33 cellular contexts compared by ENCODE assay signal in the genomic region with DNA sequence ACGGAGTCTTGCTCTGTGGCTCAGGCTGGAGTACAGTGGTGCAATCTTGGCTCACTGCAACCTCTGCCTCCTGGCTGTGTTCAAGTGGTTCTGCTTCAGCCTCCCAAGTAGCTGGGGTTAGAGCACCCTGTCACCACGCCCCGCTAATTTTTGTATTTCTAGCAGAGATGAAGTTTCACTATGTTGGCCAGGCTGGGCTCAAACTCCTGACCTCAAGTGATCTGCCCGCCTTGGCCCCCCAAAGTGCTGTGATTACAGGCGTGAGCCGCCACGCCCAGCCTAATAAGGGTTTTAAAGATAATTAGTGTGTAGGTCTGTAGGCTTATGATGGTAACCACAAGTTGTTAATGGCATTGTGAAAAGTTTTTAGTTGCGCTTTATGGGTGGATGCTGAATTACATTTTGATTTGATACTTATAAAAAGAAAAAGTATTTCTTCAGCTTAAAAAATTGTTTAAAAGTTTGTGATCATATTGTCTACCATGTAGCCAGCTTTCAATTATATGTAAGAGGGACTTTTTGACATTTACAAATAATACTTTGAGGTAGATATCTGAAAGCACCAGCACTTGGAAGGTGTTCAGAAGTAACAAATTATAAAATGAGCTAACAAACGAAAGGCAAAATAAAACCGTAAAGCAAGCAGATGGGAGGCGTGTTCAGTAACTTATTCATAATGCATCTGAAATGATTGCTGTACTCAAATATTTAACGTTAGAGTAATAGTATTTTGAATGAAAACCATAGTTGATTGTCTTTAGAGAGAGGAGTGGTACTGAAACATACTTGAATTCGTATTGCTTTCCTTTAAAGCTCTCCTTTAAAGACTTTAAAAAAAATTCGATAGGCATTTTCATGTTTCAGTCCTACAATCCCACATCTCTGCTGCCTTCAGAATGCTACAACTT. TPM values are rescaled to one million over a fixed set of nuclear protein-coding genes. Genes with fewer than 3 reads are reported as not detected.
A peak's percentile ranks its signal among the peaks of the same experiment; 100 is the strongest.
DNase-seq lines count a peak whose midpoint lies in the region; ATAC-seq, FAIRE-seq and TF ChIP-seq lines count a peak whose summit lies in the region.
"Had no signal": no experiment of that assay in that cellular context is flagged by ENCODE, and none has a peak within 500 bp of the region (broad histone marks: within the 10 kb centered on the region; RNA-seq: fewer than 3 reads in every experiment).

No MANE protein-coding gene starts in this region.

- BruUV-seq in GM12878 (replicated peaks; lab: Mats Ljungman, UMichigan), result no TSS peak

- H3K9ac ChIP-seq in GM12878 (ENCODE audit: control insufficient read depth, insufficient read depth, low read length) (no peak overlapping the region), mesenchymal stem cell (ENCODE audit: low read length) (no peak overlapping the region)
- H3K9ac ChIP-seq: neural progenitor cell, parathyroid adenoma had no signal

- CTCF ChIA-PET in A549 (lab: Yijun Ruan, JAX), result interaction anchor here (2.4 kb wide), 1 partner anchor 15 kb away, joined by 9 read pairs; no protein-coding TSS in a partner anchor
- CTCF ChIA-PET in GM12878 (lab: Yijun Ruan, JAX), result interaction anchor here (0.6 to 1.9 kb wide), 9 partner anchors 8 to 227 kb away, joined by 3 to 11 read pairs (median 4); no protein-coding TSS in a partner anchor

- H3K79me1 ChIP-seq in mesenchymal stem cell (replicated peaks; ENCODE audit: low read length, poor library complexity, severe bottlenecking), result peaks cover 3% of the 10 kb centered on the region

- no peak overlapping the region for H4K91ac ChIP-seq in mesenchymal stem cell (ENCODE audit: low read length)

- H2BK5ac ChIP-seq in mesenchymal stem cell (ENCODE audit: low read depth, low read length, poor library complexity, severe bottlenecking), result no peak overlapping the region

- POLR2A ChIA-PET in A549 (lab: Yijun Ruan, JAX) (interaction anchor here (0.9 kb wide), 1 partner anchor 8 kb away, joined by 4 read pairs; no protein-coding TSS in a partner anchor), GM12878 (lab: Charles Lee) (interaction anchor here (1.4 kb wide), 1 partner anchor 99 kb away, joined by 3 read pairs; the partner anchor contains the start of gene SLC35E3)

- H3K4me3 Mint-ChIP-seq in GM23338, result no peak overlapping the region
- H3K4me3 Mint-ChIP-seq in activated naive CD8-positive, alpha-beta T cell treated with anti-CD3 and anti-CD28 coated beads, Interleukin-2, amount 50 U/mL, for 24 hours, result no peak overlapping the region
- H3K4me3 Mint-ChIP-seq: activated B cell treated with CpG ODN at 0.5 μM for 24 hours; activated naive CD4-positive, alpha-beta T cell treated with anti-CD3 and anti-CD28 coated beads, Interleukin-2, amount 10 ng/mL, durations not matched to agents 7 days and 5 days; activated T-cell treated with anti-CD3 and anti-CD28 coated beads, Interleukin-2, amount 50 U/mL, for 24 hours; CD4-positive, alpha-beta T cell; immature natural killer cell; memory B cell; neural progenitor cell had no signal

- WGBS in A549 (ENCODE audit: missing lambda C conversion rate), result 92% methylated on average over 14 of the region's 14 CpGs
- 90% methylated on average over 14 of the region's 14 CpGs for WGBS in GM12878 (ENCODE audit: insufficient coverage, insufficient replicate concordance, low lambda C conversion rate, missing lambda C conversion rate)
- WGBS in mesenchymal stem cell, result 96% methylated on average over 13 of the region's 14 CpGs

- H3K9me2 ChIP-seq in GM23338 (ENCODE audit: insufficient read depth), result no peaks in the 10 kb centered on the region

- peaks cover 33% of the 10 kb centered on the region; the same call in 2 of the 3 replicates for H3K36me3 Mint-ChIP-seq in GM23338 (ENCODE audit: low read depth)
- H3K36me3 Mint-ChIP-seq in activated naive CD8-positive, alpha-beta T cell treated with anti-CD3 and anti-CD28 coated beads, Interleukin-2, amount 50 U/mL, for 24 hours (ENCODE audit: low read depth), result peaks cover 32% of the 10 kb centered on the region

- intact Hi-C loops in GM12878 (cut with micrococcal nuclease; ENCODE audit: unreplicated experiment), result loop anchor here (10.0 kb wide), 1 partner anchor 400 kb away; no protein-coding TSS in a partner anchor

- H3K4me1 ChIP-seq in A549, result no peaks in the 10 kb centered on the region; the same call in 2 of the 3 replicates
- H3K4me1 ChIP-seq in GM23338 (ENCODE audit: insufficient read depth), result no peaks in the 10 kb centered on the region
- no peaks in the 10 kb centered on the region for H3K4me1 ChIP-seq in GM12878 (ENCODE audit: control insufficient read depth, insufficient read depth, low read length)
- peaks cover 2% of the 10 kb centered on the region for H3K4me1 ChIP-seq in mesenchymal stem cell (ENCODE audit: control insufficient read depth, insufficient read depth, low read depth, low read length)
- H3K4me1 ChIP-seq: neural progenitor cell, parathyroid adenoma, testis had no signal

- TF ChIP-seq POLR2A in A549 (IDR thresholded peaks at IDR 0.05; ENCODE audit: low read length), result no peak
- TF ChIP-seq POLR2A in GM12878 (IDR thresholded peaks at IDR 0.05; ENCODE audit: low read depth, low read length), result no peak

- H3K18ac ChIP-seq in mesenchymal stem cell (ENCODE audit: low read depth in 1 of 2, low read length in 2 of 2), result no peak overlapping the region

- H3K27ac ChIP-seq in A549 (no peak overlapping the region), GM23338 (ENCODE audit: low read depth) (no peak overlapping the region), GM12878 (ENCODE audit: control insufficient read depth, insufficient read depth) (no peak overlapping the region), mesenchymal stem cell (ENCODE audit: low read length, poor library complexity, severe bottlenecking) (no peak overlapping the region)
- H3K27ac ChIP-seq: brain microvascular endothelial cell, HL-60, neural progenitor cell, parathyroid adenoma had no signal

- TF ChIP-seq CTCF in A549 (IDR thresholded peaks at IDR 0.05), result no peak
- no peak for TF ChIP-seq CTCF in GM23338 (conservative IDR thresholded peaks at IDR 0.05; ENCODE audit: low read depth in 2 of 2)
- TF ChIP-seq CTCF in GM12878 (IDR thresholded peaks at IDR 0.05 in 2 of 3, conservative IDR thresholded peaks at IDR 0.05 in 1 of 3; ENCODE audit: control insufficient read depth in 2 of 3, extremely low read depth in 1 of 3, insufficient read depth in 1 of 3, low read depth in 3 of 3, low read length in 3 of 3), result no peak

- no peak overlapping the region for H2AFZ ChIP-seq in GM23338
- no peak overlapping the region for H2AFZ ChIP-seq in GM12878 (ENCODE audit: control insufficient read depth, low read depth, low read length)
- no peak overlapping the region for H2AFZ ChIP-seq in mesenchymal stem cell (ENCODE audit: low read depth, low read length)
- H2AFZ ChIP-seq: neural progenitor cell, parathyroid adenoma had no signal

- peaks cover 25% of the 10 kb centered on the region for H3K36me3 ChIP-seq in GM23338 (ENCODE audit: insufficient read depth)
- peaks cover 4 to 19% of the 10 kb centered on the region in 2 experiments for H3K36me3 ChIP-seq in GM12878 (ENCODE audit: control insufficient read depth in 2 of 2, insufficient read depth in 2 of 2, low read length in 1 of 2)
- peaks cover 20 to 66% of the 10 kb centered on the region in 2 experiments for H3K36me3 ChIP-seq in mesenchymal stem cell (ENCODE audit: control insufficient read depth in 1 of 2, insufficient read depth in 2 of 2, low read depth in 1 of 2, low read length in 2 of 2)

- peak overlapping the region; percentile 19 for H4K8ac ChIP-seq in mesenchymal stem cell (ENCODE audit: low read length)

- DNase-seq in A549 (ENCODE audit: low read depth in 1 of 2, low spot score in 1 of 2) (no peak), GM23338 (ENCODE audit: low spot score) (no peak), GM12878 (ENCODE audit: low read depth, low spot score) (no peak), mesenchymal stem cell (no peak), SHP77 treated with DMSO at 0.1 percent for 48 hours (lab: John Stamatoyannopoulos, UW) (no peak), DMS153 (lab: John Stamatoyannopoulos, UW) (no peak), NCI-H2171 (lab: John Stamatoyannopoulos, UW) (no peak)
- DNase-seq in activated naive CD8-positive, alpha-beta T cell treated with anti-CD3 and anti-CD28 coated beads, Interleukin-2, amount 50 U/mL, for 24 hours, result no peak
- DNase-seq: activated B cell treated with CpG ODN at 0.5 μM for 24 hours; activated CD4-positive, alpha-beta T cell treated with anti-CD3 and anti-CD28 coated beads, Interleukin-2, amount 50 U/mL, for 1 hour; activated naive CD4-positive, alpha-beta T cell treated with anti-CD3 and anti-CD28 coated beads, Interleukin-2, amount 10 ng/mL, durations not matched to agents 7 days and 5 days; activated T-cell treated with anti-CD3 and anti-CD28 coated beads, Interleukin-2, amount 50 U/mL, for 24 hours; amygdala; brain microvascular endothelial cell; CD4-positive, alpha-beta T cell; immature natural killer cell; left cardiac atrium; NCI-H1436 treated with DMSO at 0.1 percent for 48 hours; NCI-H446 treated with DMSO at 0.1 percent for 48 hours; NCI-H82; SIG-M5; stimulated activated CD4-positive, alpha-beta T cell treated with anti-CD3 and anti-CD28 coated beads, Interleukin-1b, Interleukin-23, amount 100 ng/mL, for 48 hours; stimulated activated naive CD8-positive, alpha-beta T cell treated with anti-CD3 and anti-CD28 coated beads, Interleukin-15, Interleukin-2, amounts not matched to agents 100 U/mL and 50 U/mL, for 24 hours; testis had no signal

- H3K4ac ChIP-seq in mesenchymal stem cell (ENCODE audit: low read depth in 1 of 2, low read length in 2 of 2), result no peak overlapping the region

- H3K9me3 Mint-ChIP-seq in GM23338, result no peaks in the 10 kb centered on the region; the same call in 2 of the 3 replicates
- H3K9me3 Mint-ChIP-seq in activated naive CD8-positive, alpha-beta T cell treated with anti-CD3 and anti-CD28 coated beads, Interleukin-2, amount 50 U/mL, for 24 hours, result no peaks in the 10 kb centered on the region
- H3K9me3 Mint-ChIP-seq: activated B cell treated with CpG ODN at 0.5 μM for 24 hours; activated naive CD4-positive, alpha-beta T cell treated with anti-CD3 and anti-CD28 coated beads, Interleukin-2, amount 10 ng/mL, durations not matched to agents 7 days and 5 days; activated T-cell treated with anti-CD3 and anti-CD28 coated beads, Interleukin-2, amount 50 U/mL, for 24 hours; CD4-positive, alpha-beta T cell; immature natural killer cell; memory B cell; neural progenitor cell had no signal

- FAIRE-seq in A549 (lab: Jason Lieb, UNC), result no peak
- FAIRE-seq in GM12878 (lab: Jason Lieb, UNC), result no peak
- FAIRE-seq: D721Med, GM18507, H54, RCC 7860 had no signal

- TF ChIP-seq RAD21 in A549 (conservative IDR thresholded peaks at IDR 0.05 in 1 of 2, IDR thresholded peaks at IDR 0.05 in 1 of 2) (no peak), GM12878 (IDR thresholded peaks at IDR 0.05; ENCODE audit: insufficient read depth, low read depth, low read length) (no peak)

- SMC1A ChIA-PET in GM12878 (lab: Charles Lee; ENCODE audit: uncharacterized antibody, unreplicated experiment), result interaction anchor here (1.0 to 4.5 kb wide), 6 partner anchors 9 to 32 kb away, joined by 3 to 15 read pairs (median 4); no protein-coding TSS in a partner anchor

- RAD21 ChIA-PET in GM12878 (lab: Charles Lee; ENCODE audit: unreplicated experiment), result interaction anchor here (0.6 to 0.9 kb wide), 2 partner anchors 16 to 1489 kb away, joined by 3 to 4 read pairs; no protein-coding TSS in a partner anchor

- in situ Hi-C loops in GM12878 (cut with MboI), result no loop called here

- H3K4me2 ChIP-seq in A549 (no peak overlapping the region), GM23338 (no peak overlapping the region), GM12878 (ENCODE audit: control insufficient read depth, insufficient read depth) (no peak overlapping the region), mesenchymal stem cell (ENCODE audit: low read length, poor library complexity, severe bottlenecking) (no peak overlapping the region)
- H3K4me2 ChIP-seq: neural progenitor cell, smooth muscle cell had no signal

- H3K9me3 ChIP-seq in A549 (no peaks in the 10 kb centered on the region), GM12878 (replicated peaks; ENCODE audit: control insufficient read depth, insufficient read depth, low read length) (no peaks in the 10 kb centered on the region), mesenchymal stem cell (ENCODE audit: control insufficient read depth, low read length) (no peaks in the 10 kb centered on the region)
- H3K9me3 ChIP-seq: testis had no signal

- ATAC-seq in A549 (peak in 1 of 2 experiments; percentile 15; a peak in 1 of 6 replicates), GM23338 (peak; percentile 35), GM12878 (peak; percentile 20)
- no peak for ATAC-seq in activated naive CD8-positive, alpha-beta T cell treated with anti-CD3 and anti-CD28 coated beads, Interleukin-2, amount 50 U/mL, for 24 hours
- ATAC-seq: stimulated activated naive CD8-positive, alpha-beta T cell treated with anti-CD3 and anti-CD28 coated beads, Interleukin-15, Interleukin-2, amounts not matched to agents 100 U/mL and 50 U/mL, for 24 hours had no signal

- H3K4me1 Mint-ChIP-seq in GM23338, result no peaks in the 10 kb centered on the region
- no peaks in the 10 kb centered on the region for H3K4me1 Mint-ChIP-seq in activated naive CD8-positive, alpha-beta T cell treated with anti-CD3 and anti-CD28 coated beads, Interleukin-2, amount 50 U/mL, for 24 hours
- H3K4me1 Mint-ChIP-seq: activated B cell treated with CpG ODN at 0.5 μM for 24 hours, memory B cell, neural progenitor cell had no signal

- no peak overlapping the region for H3K14ac ChIP-seq in mesenchymal stem cell (ENCODE audit: low read length in 2 of 2)

- H3K27ac Mint-ChIP-seq in GM23338, result no peak overlapping the region
- no peak overlapping the region for H3K27ac Mint-ChIP-seq in activated naive CD8-positive, alpha-beta T cell treated with anti-CD3 and anti-CD28 coated beads, Interleukin-2, amount 50 U/mL, for 24 hours
- H3K27ac Mint-ChIP-seq: activated B cell treated with CpG ODN at 0.5 μM for 24 hours; activated T-cell treated with anti-CD3 and anti-CD28 coated beads, Interleukin-2, amount 50 U/mL, for 24 hours; memory B cell; neural progenitor cell had no signal

- 0 out of 2 replicates have a peak, but pooled peaks cover 2% of the 10 kb centered on the region for H4K20me1 ChIP-seq in GM23338 (replicated peaks; ENCODE audit: insufficient read depth)
- H4K20me1 ChIP-seq in GM12878 (ENCODE audit: control insufficient read depth, insufficient read depth), result no peaks in the 10 kb centered on the region

- no peaks in the 10 kb centered on the region for H3F3A ChIP-seq in GM23338 (replicated peaks; ENCODE audit: low read depth)

- H3K27me3 Mint-ChIP-seq in GM23338 (ENCODE audit: insufficient read depth, low read depth, poor library complexity), result no peaks in the 10 kb centered on the region
- H3K27me3 Mint-ChIP-seq in activated naive CD8-positive, alpha-beta T cell treated with anti-CD3 and anti-CD28 coated beads, Interleukin-2, amount 50 U/mL, for 24 hours, result no peaks in the 10 kb centered on the region
- H3K27me3 Mint-ChIP-seq: activated B cell treated with CpG ODN at 0.5 μM for 24 hours; activated naive CD4-positive, alpha-beta T cell treated with anti-CD3 and anti-CD28 coated beads, Interleukin-2, amount 10 ng/mL, durations not matched to agents 7 days and 5 days; activated T-cell treated with anti-CD3 and anti-CD28 coated beads, Interleukin-2, amount 50 U/mL, for 24 hours; CD4-positive, alpha-beta T cell; memory B cell had no signal

- H3K4me3 ChIP-seq in A549, result no peak overlapping the region
- H3K4me3 ChIP-seq in GM23338, result no peak overlapping the region
- no peak overlapping the region for H3K4me3 ChIP-seq in GM12878
- no peak overlapping the region for H3K4me3 ChIP-seq in mesenchymal stem cell (ENCODE audit: insufficient read depth in 1 of 2, low read depth in 1 of 2, low read length in 2 of 2)
- H3K4me3 ChIP-seq: neural progenitor cell, smooth muscle cell, testis had no signal

- no peak overlapping the region for H2BK12ac ChIP-seq in mesenchymal stem cell (ENCODE audit: low read length in 2 of 2)

- H2BK120ac ChIP-seq in mesenchymal stem cell (ENCODE audit: low read depth, low read length), result no peak overlapping the region

- no peak for TF ChIP-seq EP300 in A549 (IDR thresholded peaks at IDR 0.05)
- TF ChIP-seq EP300 in GM12878 (IDR thresholded peaks at IDR 0.05; ENCODE audit: borderline replicate concordance in 1 of 2, control insufficient read depth in 1 of 2, low read depth in 2 of 2, low read length in 2 of 2), result no peak

- H2AK5ac ChIP-seq in mesenchymal stem cell (ENCODE audit: low read length, severe bottlenecking), result no peak overlapping the region

- H3K23ac ChIP-seq in mesenchymal stem cell (ENCODE audit: low read length in 2 of 2), result no peak overlapping the region

- H3K27me3 ChIP-seq in GM23338 (ENCODE audit: insufficient read depth) (no peaks in the 10 kb centered on the region), GM12878 (replicated peaks in 1 of 2; ENCODE audit: control insufficient read depth in 2 of 2, insufficient read depth in 2 of 2, low read length in 1 of 2) (no peaks in the 10 kb centered on the region), mesenchymal stem cell (ENCODE audit: control insufficient read depth in 1 of 2, insufficient read depth in 1 of 2, low read length in 2 of 2) (no peaks in the 10 kb centered on the region)
- H3K27me3 ChIP-seq: brain microvascular endothelial cell, neural progenitor cell, testis had no signal

- H3K79me2 ChIP-seq in GM23338 (replicated peaks; ENCODE audit: insufficient read depth), result no peaks in the 10 kb centered on the region
- no peaks in the 10 kb centered on the region for H3K79me2 ChIP-seq in GM12878 (ENCODE audit: control insufficient read depth, insufficient read depth, low read length)
- H3K79me2 ChIP-seq: parathyroid adenoma had no signal

- no peak overlapping the region for H2BK15ac ChIP-seq in mesenchymal stem cell (ENCODE audit: low read depth, poor library complexity, severe bottlenecking)

RNA-seq across cellular contexts. Expression of gene MDM2, which starts 37.1 kb away (rescaled TPM):
- polyA plus RNA-seq in A549 (2011; rRNA removed) (96.4 and 108 TPM in 2 replicates), A549 (2017; fragmentation: RNase III; extraction: RNeasy Plus Mini Kit Qiagen cat#74134 plus additional on column Dnase treatment) (40.3 to 48.6 TPM (median 48.2 TPM) in 3 replicates), GM23338 (2016; fragmentation: Nextera tagmentation; extraction: Ambion mirVana) (136 and 160 TPM in 2 replicates), GM12878 (2011; rRNA removed) (82.0 and 136 TPM in 2 replicates), GM12878 (2014; fragmentation: Illumina TruSeq; extraction: Trizol) (75.8 and 104 TPM in 2 replicates), GM12878 (2014; fragmentation: Nextera tagmentation; extraction: Ambion mirVana) (10 to 100 TPM; 48.2 to 65.8 TPM), GM12878 (2014; rRNA removed) (56.8 and 77.8 TPM in 2 replicates), GM12878 (2016; fragmentation: Nextera tagmentation; extraction: Ambion mirVana) (100 to 1,000 TPM; 145 to 171 TPM)
- 7.8 and 10.3 TPM in 2 replicates for polyA plus RNA-seq in A549 (2012; cell fraction: cytosol; rRNA removed)
- 6.8 and 15.5 TPM in 2 replicates for polyA plus RNA-seq in A549 (2012; cell fraction: nucleus; rRNA removed)
- polyA minus RNA-seq in A549 (2011; rRNA and poly(A)+ RNA removed), result 117 and 151 TPM in 2 replicates
- 85.4 and 105 TPM in 2 replicates for total RNA-seq in GM23338 (2014; rRNA removed; shearing (Covaris generic))
- 439 and 462 TPM in 2 replicates for total RNA-seq in GM12878 (2013; cell fraction: nucleolus; rRNA removed)
- total RNA-seq in GM12878 (2014; rRNA removed) (88.1 and 113 TPM in 2 replicates), GM12878 (2014; rRNA removed; fragmentation: Illumina TruSeq; extraction: Trizol) (158 and 173 TPM in 2 replicates), GM12878 (2021) (164 and 174 TPM in 2 replicates)
- 27.8 TPM for polyA plus RNA-seq in GM12878 (2011; ENCODE audit: low read depth)
- 28.3 and 34.4 TPM in 2 replicates for polyA plus RNA-seq in GM12878 (2011; cell fraction: cytosol; rRNA removed)
- 41.5 and 94.7 TPM in 2 replicates for polyA plus RNA-seq in GM12878 (2011; cell fraction: nucleus; rRNA removed)
- 55.6 and 89.6 TPM in 2 replicates for polyA plus RNA-seq in GM12878 (2012)
- polyA minus RNA-seq in GM12878 (2011; rRNA and poly(A)+ RNA removed), result 154 and 263 TPM in 2 replicates
- polyA minus RNA-seq in GM12878 (2011; cell fraction: cytosol; rRNA and poly(A)+ RNA removed), result 97.2 and 107 TPM in 2 replicates
- polyA minus RNA-seq in GM12878 (2011; cell fraction: nucleus; rRNA and poly(A)+ RNA removed), result 157 and 218 TPM in 2 replicates
- 95.3 TPM for polyA plus RNA-seq in mesenchymal stem cell (2013, experiment 1 of 2)
- 102 TPM for polyA plus RNA-seq in mesenchymal stem cell (2013, experiment 2 of 2)

Comparison
In these comparisons a context has a peak if more than half of its experiments do, and no peak if none do; other contexts are left out.
1. Of the 24 proteins assayed by ChIP-seq in both GM12878 and A549: peak only in GM12878: BCL3 and POLR2AphosphoS2; only in A549: none; in both: none; in neither: 22.